Comparison of ENCODE assay signal across 11 cellular contexts in genomic region chr2:219179601-219180465, GRCh38. TPM values are rescaled to one million over a fixed set of nuclear protein-coding genes. Genes with fewer than 3 reads are reported as not detected.
DNase-seq lines count a peak whose midpoint lies in the region; ATAC-seq and TF ChIP-seq lines count a peak whose summit lies in the region.
"Had no signal": no experiment of that assay in that cellular context is flagged by ENCODE, and none has a peak within 500 bp of the region (broad histone marks: within the 10 kb centered on the region; RNA-seq: fewer than 3 reads in every experiment).

No MANE protein-coding gene starts in this region.

- peaks cover 66% of the 10 kb centered on the region for H3K4me1 Mint-ChIP-seq in activated CD8-positive, alpha-beta memory T cell treated with anti-CD3 and anti-CD28 coated beads, Interleukin-2, amount 10 ng/mL, durations not matched to agents 7 days and 5 days
- H3K4me1 Mint-ChIP-seq in T-cell, result peaks cover 65 to 73% (median 68%) of the 10 kb centered on the region in 3 donors

- no peak for ATAC-seq in activated CD8-positive, alpha-beta memory T cell treated with anti-CD3 and anti-CD28 coated beads, Interleukin-2, amount 10 ng/mL, durations not matched to agents 7 days and 5 days
- ATAC-seq in T-cell (replicated peaks in 1 of 4) (no peak), esophagus mucosa (no peak), HG02763 (IDR thresholded peaks at IDR 0.05; ENCODE audit: unreplicated experiment) (no peak)

- POLR2A ChIA-PET in T-cell (lab: Charles Lee), result interaction anchor here (0.5 to 1.1 kb wide), 2 partner anchors 26 to 32 kb away, joined by 3 to 8 read pairs; no protein-coding TSS in a partner anchor

- H3K4me1 ChIP-seq in esophagus muscularis mucosa (peaks cover 22 to 42% (median 30%) of the 10 kb centered on the region in 4 donors), skeletal muscle tissue (ENCODE audit: control insufficient read depth in 3 of 3, insufficient read depth in 3 of 3, low read length in 3 of 3) (peaks cover 27 to 33% (median 28%) of the 10 kb centered on the region in 3 donors)

- TF ChIP-seq POLR2A in esophagus muscularis mucosa (IDR thresholded peaks at IDR 0.05; ENCODE audit: low read depth), result no peak

- intact Hi-C loops in esophagus muscularis mucosa (cut with DNase I), result loop anchor here (2.0 to 10.0 kb wide), 2 partner anchors 27 to 205 kb away; partner anchors contain the start of genes DNPEP and ZFAND2B

- H3K27me3 ChIP-seq in esophagus muscularis mucosa, result no peaks in the 10 kb centered on the region
- H3K27me3 ChIP-seq in skeletal muscle tissue (ENCODE audit: control insufficient read depth in 3 of 3, insufficient read depth in 3 of 3, low read length in 3 of 3), result no peaks in the 10 kb centered on the region
- H3K27me3 ChIP-seq: upper lobe of left lung had no signal

- H3K36me3 ChIP-seq in esophagus muscularis mucosa (peaks cover 49 to 60% (median 58%) of the 10 kb centered on the region in 4 donors), skeletal muscle tissue (ENCODE audit: control insufficient read depth in 3 of 3, insufficient read depth in 3 of 3, low read length in 3 of 3) (peaks cover 50 to 54% (median 52%) of the 10 kb centered on the region in 3 donors)

- CTCF ChIA-PET in activated CD8-positive, alpha-beta memory T cell treated with anti-CD3 and anti-CD28 coated beads, Interleukin-2, amount 10 ng/mL, durations not matched to agents 7 days and 5 days (lab: Charles Lee), result interaction anchor here (1.2 to 3.7 kb wide), 7 partner anchors 13 to 115 kb away, joined by 3 to 16 read pairs (median 6); partner anchors contain the start of gene DNAJB2
- CTCF ChIA-PET in T-cell (lab: Charles Lee), result interaction anchor here (0.5 to 1.8 kb wide), 6 partner anchors 7 to 331 kb away, joined by 3 to 4 read pairs (median 3); no protein-coding TSS in a partner anchor

- H3K9ac ChIP-seq in skeletal muscle tissue (ENCODE audit: low read depth in 1 of 3, low read length in 3 of 3), result peak overlapping the region; percentile 28 to 99 (median 78)

- TF ChIP-seq EP300 in esophagus muscularis mucosa (IDR thresholded peaks at IDR 0.05), result no peak

- H3K27ac ChIP-seq in esophagus muscularis mucosa (replicated peaks in 1 of 4) (no peak overlapping the region), skeletal muscle tissue (ENCODE audit: low read depth, low read length) (no peak overlapping the region)

- DNase-seq in activated CD8-positive, alpha-beta memory T cell treated with anti-CD3 and anti-CD28 coated beads, Interleukin-2, amount 10 ng/mL, durations not matched to agents 7 days and 5 days, result no peak
- no peak for DNase-seq in activated CD8-positive, alpha-beta memory T cell treated with anti-CD3 and anti-CD28 coated beads for 24 hours
- DNase-seq in T-cell, result no peak
- DNase-seq in esophagus muscularis mucosa (ENCODE audit: extremely low spot score), result peak; percentile 37
- DNase-seq in central memory CD4-positive, alpha-beta T cell, result no peak
- DNase-seq: SIG-M5; stimulated activated CD4-positive, alpha-beta T cell treated with anti-CD3 and anti-CD28 coated beads, Interleukin-4, amount 100 ng/mL, for 4 hours had no signal

- H3K4me3 Mint-ChIP-seq in activated CD8-positive, alpha-beta memory T cell treated with anti-CD3 and anti-CD28 coated beads, Interleukin-2, amount 10 ng/mL, durations not matched to agents 7 days and 5 days, result peak overlapping the region; percentile 79
- peak overlapping the region; percentile 82 to 95 (median 88) for H3K4me3 Mint-ChIP-seq in T-cell

- no peaks in the 10 kb centered on the region for H3K9me3 ChIP-seq in esophagus muscularis mucosa
- no peaks in the 10 kb centered on the region for H3K9me3 ChIP-seq in skeletal muscle tissue (ENCODE audit: control insufficient read depth in 3 of 3, low read length in 3 of 3)
- H3K9me3 ChIP-seq: upper lobe of left lung had no signal

- no peaks in the 10 kb centered on the region for H3K27me3 Mint-ChIP-seq in activated CD8-positive, alpha-beta memory T cell treated with anti-CD3 and anti-CD28 coated beads, Interleukin-2, amount 10 ng/mL, durations not matched to agents 7 days and 5 days
- H3K27me3 Mint-ChIP-seq in T-cell, result no peaks in the 10 kb centered on the region

- 97% methylated on average over 8 of the region's 9 CpGs for WGBS in esophagus muscularis mucosa

- TF ChIP-seq CTCF in esophagus muscularis mucosa (IDR thresholded peaks at IDR 0.05), result no peak

- no peaks in the 10 kb centered on the region for H3K9me3 Mint-ChIP-seq in activated CD8-positive, alpha-beta memory T cell treated with anti-CD3 and anti-CD28 coated beads, Interleukin-2, amount 10 ng/mL, durations not matched to agents 7 days and 5 days (ENCODE audit: low read depth)
- no peaks in the 10 kb centered on the region for H3K9me3 Mint-ChIP-seq in T-cell

- peak overlapping the region; percentile 78 for H3K27ac Mint-ChIP-seq in activated CD8-positive, alpha-beta memory T cell treated with anti-CD3 and anti-CD28 coated beads, Interleukin-2, amount 10 ng/mL, durations not matched to agents 7 days and 5 days
- peak overlapping the region; percentile 46 to 81 for H3K27ac Mint-ChIP-seq in T-cell

- peaks cover 44% of the 10 kb centered on the region for H3K36me3 Mint-ChIP-seq in activated CD8-positive, alpha-beta memory T cell treated with anti-CD3 and anti-CD28 coated beads, Interleukin-2, amount 10 ng/mL, durations not matched to agents 7 days and 5 days
- peaks cover 34% of the 10 kb centered on the region for H3K36me3 Mint-ChIP-seq in T-cell

- H3K4me3 ChIP-seq in esophagus muscularis mucosa (no peak overlapping the region), skeletal muscle tissue (ENCODE audit: low read length in 3 of 3) (no peak overlapping the region)

RNA-seq across cellular contexts. Expression of gene RETREG2, which starts 1.8 kb away (rescaled TPM):
- 100 to 1,000 TPM in 1 of 2 experiments, 10 to 100 TPM in 1; 95.8 to 110 TPM for total RNA-seq in activated CD8-positive, alpha-beta memory T cell treated with anti-CD3 and anti-CD28 coated beads, Interleukin-2, amount 10 ng/mL, durations not matched to agents 7 days and 5 days
- total RNA-seq in T-cell, result 100 to 1,000 TPM in 3 of 5 donors, 10 to 100 TPM in 2; 85.2 to 131 (median 109) TPM
- total RNA-seq in esophagus muscularis mucosa, result 10 to 100 TPM; 44.0 to 69.3 (median 56.3) TPM
- total RNA-seq in skeletal muscle tissue, result 35.5 TPM
- total RNA-seq in esophagus mucosa, result 41.6 TPM

RNA-seq across cellular contexts. Expression of gene CNPPD1, which starts 3.1 kb away (rescaled TPM):
- total RNA-seq in activated CD8-positive, alpha-beta memory T cell treated with anti-CD3 and anti-CD28 coated beads, Interleukin-2, amount 10 ng/mL, durations not matched to agents 7 days and 5 days, result 10 to 100 TPM; 66.9 to 72.0 TPM
- 10 to 100 TPM; 49.2 to 89.5 (median 83.2) TPM for total RNA-seq in T-cell
- total RNA-seq in esophagus muscularis mucosa, result 10 to 100 TPM; 41.9 to 98.0 (median 61.9) TPM
- 27.1 TPM for total RNA-seq in skeletal muscle tissue
- 49.3 TPM for total RNA-seq in esophagus mucosa

RNA-seq across cellular contexts. Expression of gene SLC23A3, which starts 10.0 kb away (rescaled TPM):
- total RNA-seq in activated CD8-positive, alpha-beta memory T cell treated with anti-CD3 and anti-CD28 coated beads, Interleukin-2, amount 10 ng/mL, durations not matched to agents 7 days and 5 days, result 1 to 10 TPM; 2.6 to 3.2 TPM
- total RNA-seq in T-cell (1 to 10 TPM in 3 of 5 donors, under 1 TPM in 2; 0.54 to 8.7 (median 5.1) TPM), esophagus muscularis mucosa (under 1 TPM; 0.23 to 0.58 (median 0.37) TPM), skeletal muscle tissue (0.52 TPM), esophagus mucosa (0.64 TPM)

RNA-seq across cellular contexts. Expression of gene NHEJ1, which starts 19.2 kb away (rescaled TPM):
- total RNA-seq in activated CD8-positive, alpha-beta memory T cell treated with anti-CD3 and anti-CD28 coated beads, Interleukin-2, amount 10 ng/mL, durations not matched to agents 7 days and 5 days, result 10 to 100 TPM; 14.4 to 19.4 TPM
- total RNA-seq in T-cell (10 to 100 TPM; 17.3 to 21.1 (median 18.2) TPM), esophagus muscularis mucosa (10 to 100 TPM; 15.1 to 24.4 (median 17.8) TPM), skeletal muscle tissue (15.1 TPM), esophagus mucosa (8.9 TPM)

RNA-seq across cellular contexts. Expression of gene ZFAND2B, which starts 26.7 kb away (rescaled TPM):
- total RNA-seq in activated CD8-positive, alpha-beta memory T cell treated with anti-CD3 and anti-CD28 coated beads, Interleukin-2, amount 10 ng/mL, durations not matched to agents 7 days and 5 days, result 10 to 100 TPM; 60.2 to 60.6 TPM
- total RNA-seq in T-cell (10 to 100 TPM; 61.7 to 91.6 (median 85.6) TPM), esophagus muscularis mucosa (10 to 100 TPM; 27.0 to 50.1 (median 36.9) TPM), skeletal muscle tissue (11.5 TPM), esophagus mucosa (41.1 TPM)
